In genomic region chr17:75515523-75516254, GRCh38 we compare ENCODE assay signal across 8 cellular contexts. TPM values are rescaled to one million over a fixed set of nuclear protein-coding genes. Genes with fewer than 3 reads are reported as not detected.
DNase-seq lines count a peak whose midpoint lies in the region; ATAC-seq and TF ChIP-seq lines count a peak whose summit lies in the region.

A gene with protein sequence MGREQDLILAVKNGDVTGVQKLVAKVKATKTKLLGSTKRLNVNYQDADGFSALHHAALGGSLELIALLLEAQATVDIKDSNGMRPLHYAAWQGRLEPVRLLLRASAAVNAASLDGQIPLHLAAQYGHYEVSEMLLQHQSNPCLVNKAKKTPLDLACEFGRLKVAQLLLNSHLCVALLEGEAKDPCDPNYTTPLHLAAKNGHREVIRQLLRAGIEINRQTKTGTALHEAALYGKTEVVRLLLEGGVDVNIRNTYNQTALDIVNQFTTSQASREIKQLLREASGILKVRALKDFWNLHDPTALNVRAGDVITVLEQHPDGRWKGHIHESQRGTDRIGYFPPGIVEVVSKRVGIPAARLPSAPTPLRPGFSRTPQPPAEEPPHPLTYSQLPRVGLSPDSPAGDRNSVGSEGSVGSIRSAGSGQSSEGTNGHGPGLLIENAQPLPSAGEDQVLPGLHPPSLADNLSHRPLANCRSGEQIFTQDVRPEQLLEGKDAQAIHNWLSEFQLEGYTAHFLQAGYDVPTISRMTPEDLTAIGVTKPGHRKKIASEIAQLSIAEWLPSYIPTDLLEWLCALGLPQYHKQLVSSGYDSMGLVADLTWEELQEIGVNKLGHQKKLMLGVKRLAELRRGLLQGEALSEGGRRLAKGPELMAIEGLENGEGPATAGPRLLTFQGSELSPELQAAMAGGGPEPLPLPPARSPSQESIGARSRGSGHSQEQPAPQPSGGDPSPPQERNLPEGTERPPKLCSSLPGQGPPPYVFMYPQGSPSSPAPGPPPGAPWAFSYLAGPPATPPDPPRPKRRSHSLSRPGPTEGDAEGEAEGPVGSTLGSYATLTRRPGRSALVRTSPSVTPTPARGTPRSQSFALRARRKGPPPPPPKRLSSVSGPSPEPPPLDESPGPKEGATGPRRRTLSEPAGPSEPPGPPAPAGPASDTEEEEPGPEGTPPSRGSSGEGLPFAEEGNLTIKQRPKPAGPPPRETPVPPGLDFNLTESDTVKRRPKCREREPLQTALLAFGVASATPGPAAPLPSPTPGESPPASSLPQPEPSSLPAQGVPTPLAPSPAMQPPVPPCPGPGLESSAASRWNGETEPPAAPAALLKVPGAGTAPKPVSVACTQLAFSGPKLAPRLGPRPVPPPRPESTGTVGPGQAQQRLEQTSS (N-terminal part only) (minus strand): TSS chr17:75515537. CDS start chr17:75513804, 1,733 bp downstream.

- in situ Hi-C loops in astrocyte of the cerebellum (cut with HindIII; ENCODE audit: low sequenced_read_pairs), result no loop called here

- TF ChIP-seq CTCF in GM12874 (IDR thresholded peaks at IDR 0.05; ENCODE audit: insufficient read depth, low read depth, low read length) (peak; percentile 99), astrocyte of the cerebellum (IDR thresholded peaks at IDR 0.05; ENCODE audit: low read depth, low read length, missing control alignments) (peak; percentile 97), uterus (IDR thresholded peaks at IDR 0.05) (peak; percentile 95 to 100 (median 98))

- peak; percentile 63 for DNase-seq in NCI-H1694 treated with DMSO at 0.1 percent for 48 hours (lab: John Stamatoyannopoulos, UW)
- peak; percentile 67 for DNase-seq in T-helper 9 cell
- peak; percentile 72 for DNase-seq in astrocyte of the cerebellum (ENCODE audit: low read depth)
- DNase-seq in hepatic stellate cell (ENCODE audit: low spot score), result peak; percentile 100
- DNase-seq in uterus, result peak; percentile 97 to 98

- H3K4me3 ChIP-seq in astrocyte of the cerebellum (ENCODE audit: low read depth, low read length), result peak within 1 kb of the TSS; percentile 78
- peak within 1 kb of the TSS; percentile 79 for H3K4me3 ChIP-seq in rectal smooth muscle tissue (ENCODE audit: low read length)
- H3K4me3 ChIP-seq in uterus, result peak within 1 kb of the TSS; percentile 66 to 85

- peak; percentile 31 for ATAC-seq in HG02884 (IDR thresholded peaks at IDR 0.05; ENCODE audit: unreplicated experiment)

- H3K27ac ChIP-seq in rectal smooth muscle tissue (ENCODE audit: low read depth, low read length) (peak within 1 kb of the TSS; percentile 76), uterus (peak within 1 kb of the TSS; percentile 91 to 93)

- H3K36me3 ChIP-seq in rectal smooth muscle tissue (ENCODE audit: control insufficient read depth, insufficient read depth, low read length) (peaks cover 1% of the 10 kb centered on the region), uterus (no peaks in the 10 kb centered on the region)

- TF ChIP-seq POLR2A in uterus (IDR thresholded peaks at IDR 0.05), result no peak

- H3K9me3 ChIP-seq in uterus, result no peaks in the 10 kb centered on the region

- H3K4me1 ChIP-seq in rectal smooth muscle tissue (ENCODE audit: control insufficient read depth, insufficient read depth, low read length), result peaks cover 21% of the 10 kb centered on the region
- H3K4me1 ChIP-seq in uterus, result peaks cover 7 to 22% of the 10 kb centered on the region in 2 donors

- peak within 1 kb of the TSS; percentile 19 for H3K9ac ChIP-seq in rectal smooth muscle tissue (ENCODE audit: low read length)

- no peaks in the 10 kb centered on the region for H3K27me3 ChIP-seq in rectal smooth muscle tissue (ENCODE audit: control insufficient read depth, insufficient read depth, low read length)
- no peaks in the 10 kb centered on the region for H3K27me3 ChIP-seq in uterus

- intact Hi-C loops in uterus (cut with DNase I; ENCODE audit: low total_unique reads), result loop anchor here (5.0 kb wide), 2 partner anchors 88 to 228 kb away; partner anchors contain the start of gene SLC25A19

RNA-seq across cellular contexts. Expression of the gene that starts here (rescaled TPM):
- total RNA-seq in uterus, result 100 to 1,000 TPM in 1 of 4 donors, 10 to 100 TPM in 1, 1 to 10 TPM in 2; 7.4 to 122 (median 15.5) TPM

Comparison
In these comparisons a context has a peak if more than half of its experiments do, and no peak if none do; other contexts are left out.
1. Peak in every context shown above with its lines: DNase-seq, ATAC-seq, H3K4me3 ChIP-seq and H3K27ac ChIP-seq.